1 cellular context compared by ENCODE assay signal in genomic region chr18:35680139-35680551, GRCh38.
TF ChIP-seq lines count a peak whose summit lies in the region.

No MANE protein-coding gene starts in this region.

TF ChIP-seq in HepG2, 621 proteins besides CTCF, POLR2A, EP300 and RAD21 (continued from another document and continues in another):
- TF ChIP-seq DZIP1 (CRISPR knock-in tag; IDR thresholded peaks at IDR 0.05): no peak
- 0 out of 2 replicates have a peak, but pooled peaks have one; percentile 21 for TF ChIP-seq RXRB (CRISPR knock-in tag; IDR thresholded peaks at IDR 0.05; ENCODE audit: borderline replicate concordance)
- peak; percentile 29; the same call in 1 of the 2 replicates for TF ChIP-seq FOSL2 (CRISPR knock-in tag; IDR thresholded peaks at IDR 0.05)
- no peak for TF ChIP-seq CENPX (CRISPR knock-in tag; IDR thresholded peaks at IDR 0.05)
- TF ChIP-seq SAP130 (CRISPR knock-in tag; IDR thresholded peaks at IDR 0.05; ENCODE audit: low read depth): 0 out of 2 replicates have a peak, but pooled peaks have one; percentile 15
- TF ChIP-seq PITX1 (CRISPR knock-in tag; IDR thresholded peaks at IDR 0.05): no peak
- TF ChIP-seq ZNF724P (CRISPR knock-in tag; IDR thresholded peaks at IDR 0.05; ENCODE audit: borderline replicate concordance): no peak
- 0 out of 2 replicates have a peak, but pooled peaks have one; percentile 17 for TF ChIP-seq NR2F2 (IDR thresholded peaks at IDR 0.05; ENCODE audit: borderline replicate concordance, low read depth)
- TF ChIP-seq ZNF3 (CRISPR knock-in tag; IDR thresholded peaks at IDR 0.05): no peak
- TF ChIP-seq SMARCE1 (IDR thresholded peaks at IDR 0.05; ENCODE audit: borderline replicate concordance): no peak
- TF ChIP-seq ZNF318 (CRISPR knock-in tag; IDR thresholded peaks at IDR 0.05): no peak
- TF ChIP-seq CREM (IDR thresholded peaks at IDR 0.05): no peak
- TF ChIP-seq CREM (CRISPR knock-in tag; IDR thresholded peaks at IDR 0.05): no peak
- TF ChIP-seq KMT2B (CRISPR knock-in tag; IDR thresholded peaks at IDR 0.05): no peak
- TF ChIP-seq ATF2 (CRISPR knock-in tag; IDR thresholded peaks at IDR 0.05): no peak
- TF ChIP-seq PHF20 (CRISPR knock-in tag; IDR thresholded peaks at IDR 0.05): no peak
- no peak for TF ChIP-seq TOE1 (CRISPR knock-in tag; IDR thresholded peaks at IDR 0.05)
- 0 out of 2 replicates have a peak, but pooled peaks have one; percentile 16 for TF ChIP-seq TCF7 (IDR thresholded peaks at IDR 0.05; ENCODE audit: low read depth)
- no peak for TF ChIP-seq ZFP36 (IDR thresholded peaks at IDR 0.05; ENCODE audit: borderline replicate concordance, low read depth, low read length, partially characterized antibody)
- TF ChIP-seq NR0B2 (CRISPR knock-in tag; IDR thresholded peaks at IDR 0.05): no peak
- no peak for TF ChIP-seq ZNF75D (CRISPR knock-in tag; IDR thresholded peaks at IDR 0.05; ENCODE audit: borderline replicate concordance)
- TF ChIP-seq ZNF609 (CRISPR knock-in tag; IDR thresholded peaks at IDR 0.05; ENCODE audit: borderline replicate concordance): peak; percentile 34; the same call in 1 of the 2 replicates
- peak; percentile 80; the same call in 1 of the 2 replicates for TF ChIP-seq TEF (CRISPR knock-in tag; IDR thresholded peaks at IDR 0.05)
- 0 out of 2 replicates have a peak, but pooled peaks have one; percentile 24 for TF ChIP-seq KAT8 (CRISPR knock-in tag; IDR thresholded peaks at IDR 0.05)
- no peak for TF ChIP-seq LBX2 (CRISPR knock-in tag; IDR thresholded peaks at IDR 0.05; ENCODE audit: borderline replicate concordance)
- peak; percentile 36; the same call in 1 of the 2 replicates for TF ChIP-seq SKIL (CRISPR knock-in tag; IDR thresholded peaks at IDR 0.05; ENCODE audit: borderline replicate concordance)
- no peak for TF ChIP-seq ZFP36L1 (CRISPR knock-in tag; IDR thresholded peaks at IDR 0.05)
- peak; percentile 78 for TF ChIP-seq RARA (CRISPR knock-in tag; IDR thresholded peaks at IDR 0.05)
- no peak for TF ChIP-seq ZNF616 (CRISPR knock-in tag; IDR thresholded peaks at IDR 0.05; ENCODE audit: low read depth)
- no peak for TF ChIP-seq GLMP (CRISPR knock-in tag; IDR thresholded peaks at IDR 0.05; ENCODE audit: borderline replicate concordance)
- TF ChIP-seq SOX5 (CRISPR knock-in tag; IDR thresholded peaks at IDR 0.05; ENCODE audit: borderline replicate concordance): peak; percentile 30; the same call in 1 of the 2 replicates
- no peak for TF ChIP-seq SOX6 (IDR thresholded peaks at IDR 0.05)
- 0 out of 2 replicates have a peak, but pooled peaks have one; percentile 16 for TF ChIP-seq SOX6 (CRISPR knock-in tag; IDR thresholded peaks at IDR 0.05)
- TF ChIP-seq FOXA3 (CRISPR knock-in tag; IDR thresholded peaks at IDR 0.05): peak; percentile 25; the same call in 1 of the 2 replicates
- no peak for TF ChIP-seq ZNF660 (CRISPR knock-in tag; IDR thresholded peaks at IDR 0.05; ENCODE audit: borderline replicate concordance, low read depth)
- no peak for TF ChIP-seq ZSCAN12 (CRISPR knock-in tag; IDR thresholded peaks at IDR 0.05)
